Comparison of ENCODE assay signal across 21 cellular contexts in the genomic region with DNA sequence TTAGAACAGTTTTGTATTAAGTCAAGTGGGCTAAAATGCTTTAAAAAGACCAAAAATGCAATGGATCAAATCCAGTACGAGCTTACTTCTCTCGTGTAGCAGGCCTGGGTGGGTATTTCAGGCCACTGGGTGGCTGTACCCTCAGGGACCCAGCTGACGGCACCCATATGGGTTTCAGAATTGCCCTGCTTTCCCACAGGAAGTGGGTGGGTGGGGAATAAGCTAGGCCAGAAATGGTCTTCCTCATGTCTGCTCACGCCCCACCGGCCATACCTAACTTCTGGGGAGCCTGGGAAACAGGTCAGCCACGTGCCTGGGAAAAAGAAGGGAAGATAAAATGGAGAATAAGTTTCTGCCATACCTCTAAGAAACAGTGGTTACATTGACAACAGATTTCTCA. TPM values are rescaled to one million over a fixed set of nuclear protein-coding genes. Genes with fewer than 3 reads are reported as not detected.
DNase-seq lines count a peak whose midpoint lies in the region; ATAC-seq, FAIRE-seq and TF ChIP-seq lines count a peak whose summit lies in the region.
"Had no signal": no experiment of that assay in that cellular context is flagged by ENCODE, and none has a peak within 500 bp of the region (broad histone marks: within the 10 kb centered on the region; RNA-seq: fewer than 3 reads in every experiment).

No MANE protein-coding gene starts in this region.

- no peaks in the 10 kb centered on the region for H3K27me3 ChIP-seq in spleen (replicated peaks in 1 of 7)
- H3K27me3 ChIP-seq: SJSA1 had no signal

- H3K27ac ChIP-seq in spleen: peak overlapping the region in 1 of 8 donors; percentile 21
- H3K27ac ChIP-seq: left ventricle myocardium inferior, SJSA1, skin epidermis had no signal

- peaks cover 29% of the 10 kb centered on the region for H3K4me1 Mint-ChIP-seq in activated CD4-positive, alpha-beta T cell treated with anti-CD3 and anti-CD28 coated beads, Interleukin-2, amount 10 ng/mL, durations not matched to agents 24 days and 14 days
- H3K4me1 Mint-ChIP-seq in activated T-helper 2 cell treated with anti-CD3 and anti-CD28 coated beads, Interferon-gamma antibody, Interleukin-2, Interleukin-4, amounts not matched to agents 10 μg/mL and 5 μg/mL and 100 μg/mL, durations not matched to agents 14 hours and 24 hours and 36 hours (ENCODE audit: low read depth): peaks cover 46% of the 10 kb centered on the region

- H3K27ac Mint-ChIP-seq in activated CD4-positive, alpha-beta T cell treated with anti-CD3 and anti-CD28 coated beads, Interleukin-2, amount 10 ng/mL, durations not matched to agents 24 days and 14 days: peak overlapping the region; percentile 64
- peak overlapping the region; percentile 81 for H3K27ac Mint-ChIP-seq in activated T-helper 2 cell treated with anti-CD3 and anti-CD28 coated beads, Interferon-gamma antibody, Interleukin-2, Interleukin-4, amounts not matched to agents 10 μg/mL and 5 μg/mL and 100 μg/mL, durations not matched to agents 14 hours and 24 hours and 36 hours

- intact Hi-C loops in activated CD4-positive, alpha-beta T cell treated with anti-CD3 and anti-CD28 coated beads, Interleukin-2, amount 10 ng/mL, durations not matched to agents 24 days and 14 days (cut with micrococcal nuclease): loop anchor here (5.0 kb wide), 3 partner anchors 124 to 286 kb away; partner anchors contain the start of genes MYNN and PHC3
- intact Hi-C loops in activated T-helper 2 cell treated with anti-CD3 and anti-CD28 coated beads, Interferon-gamma antibody, Interleukin-2, Interleukin-4, amounts not matched to agents 10 μg/mL and 5 μg/mL and 100 μg/mL, durations not matched to agents 14 hours and 24 hours and 36 hours (cut with micrococcal nuclease): loop anchor here (5.0 kb wide), 1 partner anchor 199 kb away; no protein-coding TSS in a partner anchor
- intact Hi-C loops in spleen (cut with DNase I; ENCODE audit: low total_unique reads): loop anchor here (10.0 kb wide), 1 partner anchor 193 kb away; the partner anchor contains the start of gene LRRC31

- H3K36me3 Mint-ChIP-seq in activated CD4-positive, alpha-beta T cell treated with anti-CD3 and anti-CD28 coated beads, Interleukin-2, amount 10 ng/mL, durations not matched to agents 24 days and 14 days (ENCODE audit: low read depth): no peaks in the 10 kb centered on the region
- peaks cover 3% of the 10 kb centered on the region for H3K36me3 Mint-ChIP-seq in activated T-helper 2 cell treated with anti-CD3 and anti-CD28 coated beads, Interferon-gamma antibody, Interleukin-2, Interleukin-4, amounts not matched to agents 10 μg/mL and 5 μg/mL and 100 μg/mL, durations not matched to agents 14 hours and 24 hours and 36 hours (ENCODE audit: low read depth)

- no peak overlapping the region for H3K4me3 ChIP-seq in spleen
- H3K4me3 ChIP-seq: left ventricle myocardium inferior, SJSA1, skin epidermis had no signal

- no peak for DNase-seq in activated CD4-positive, alpha-beta T cell treated with anti-CD3 and anti-CD28 coated beads, Interleukin-2, amount 10 ng/mL, durations not matched to agents 24 days and 14 days
- no peak for DNase-seq in activated CD4-positive, alpha-beta T cell treated with anti-CD3 and anti-CD28 coated beads, Interleukin-2, amount 50 U/mL, for 48 hours
- no peak for DNase-seq in activated T-helper 2 cell treated with anti-CD3 and anti-CD28 coated beads, Interferon-gamma antibody, Interleukin-2, Interleukin-4, amounts not matched to agents 10 μg/mL and 5 μg/mL and 100 μg/mL, durations not matched to agents 14 hours and 24 hours and 36 hours (ENCODE audit: low spot score)
- DNase-seq in spleen (peak; percentile 70), T-helper 9 cell (no peak), NCI-H128 (lab: John Stamatoyannopoulos, UW; ENCODE audit: unreplicated experiment) (no peak), D721Med (ENCODE audit: insufficient read length, low spot score) (no peak)
- DNase-seq: 8988T; activated effector memory CD4-positive, alpha-beta T cell treated with anti-CD3 and anti-CD28 coated beads, Interleukin-2, amount 50 U/mL, for 16 hours; aorta; C1 segment of cervical spinal cord; foreskin fibroblast; HCEC 1CT; left ventricle myocardium inferior; NCI-H187 treated with DMSO at 0.1 percent for 48 hours; NCI-H510A; stimulated activated naive CD4-positive, alpha-beta T cell had no signal

- H3K4me1 ChIP-seq in spleen: peaks cover 0 to 35% (median 8%) of the 10 kb centered on the region in 6 donors
- H3K4me1 ChIP-seq: left ventricle myocardium inferior, SJSA1 had no signal

- ATAC-seq in HG03196 (IDR thresholded peaks at IDR 0.05; ENCODE audit: unreplicated experiment): peak; percentile 24

- no peaks in the 10 kb centered on the region for H3K9me3 Mint-ChIP-seq in activated CD4-positive, alpha-beta T cell treated with anti-CD3 and anti-CD28 coated beads, Interleukin-2, amount 10 ng/mL, durations not matched to agents 24 days and 14 days
- H3K9me3 Mint-ChIP-seq in activated T-helper 2 cell treated with anti-CD3 and anti-CD28 coated beads, Interferon-gamma antibody, Interleukin-2, Interleukin-4, amounts not matched to agents 10 μg/mL and 5 μg/mL and 100 μg/mL, durations not matched to agents 14 hours and 24 hours and 36 hours: no peaks in the 10 kb centered on the region

- 44 to 57% (median 52%) methylated on average over 6 of the region's 6 CpGs for WGBS in spleen, 5 donors

- no peaks in the 10 kb centered on the region for H3K9me3 ChIP-seq in spleen
- H3K9me3 ChIP-seq: left ventricle myocardium inferior, SJSA1 had no signal

- TF ChIP-seq POLR2A in spleen (IDR thresholded peaks at IDR 0.05): no peak

- FAIRE-seq in D721Med (lab: Jason Lieb, UNC): no peak
- FAIRE-seq: endometrium had no signal

- peaks cover 0 to 12% (median 5%) of the 10 kb centered on the region in 6 donors for H3K36me3 ChIP-seq in spleen
- H3K36me3 ChIP-seq: left ventricle myocardium inferior, SJSA1 had no signal

- TF ChIP-seq CTCF in spleen (IDR thresholded peaks at IDR 0.05 in 8 of 11, conservative IDR thresholded peaks at IDR 0.05 in 3 of 11): no peak
- no peak for TF ChIP-seq CTCF in D721Med (IDR thresholded peaks at IDR 0.05; ENCODE audit: insufficient read depth, missing control alignments)

- H3K27me3 Mint-ChIP-seq in activated CD4-positive, alpha-beta T cell treated with anti-CD3 and anti-CD28 coated beads, Interleukin-2, amount 10 ng/mL, durations not matched to agents 24 days and 14 days: no peaks in the 10 kb centered on the region
- no peaks in the 10 kb centered on the region for H3K27me3 Mint-ChIP-seq in activated T-helper 2 cell treated with anti-CD3 and anti-CD28 coated beads, Interferon-gamma antibody, Interleukin-2, Interleukin-4, amounts not matched to agents 10 μg/mL and 5 μg/mL and 100 μg/mL, durations not matched to agents 14 hours and 24 hours and 36 hours (ENCODE audit: low read depth)

- H3K4me3 Mint-ChIP-seq in activated CD4-positive, alpha-beta T cell treated with anti-CD3 and anti-CD28 coated beads, Interleukin-2, amount 10 ng/mL, durations not matched to agents 24 days and 14 days: no peak overlapping the region
- H3K4me3 Mint-ChIP-seq in activated T-helper 2 cell treated with anti-CD3 and anti-CD28 coated beads, Interferon-gamma antibody, Interleukin-2, Interleukin-4, amounts not matched to agents 10 μg/mL and 5 μg/mL and 100 μg/mL, durations not matched to agents 14 hours and 24 hours and 36 hours (ENCODE audit: low read depth): peak overlapping the region; percentile 61

RNA-seq across cellular contexts. Expression of gene GPR160, which starts 20.3 kb away (rescaled TPM):
- total RNA-seq in activated CD4-positive, alpha-beta T cell treated with anti-CD3 and anti-CD28 coated beads, Interleukin-2, amount 10 ng/mL, durations not matched to agents 24 days and 14 days: 3.4 and 3.6 TPM in 2 replicates
- total RNA-seq in activated T-helper 2 cell treated with anti-CD3 and anti-CD28 coated beads, Interferon-gamma antibody, Interleukin-2, Interleukin-4, amounts not matched to agents 10 μg/mL and 5 μg/mL and 100 μg/mL, durations not matched to agents 14 hours and 24 hours and 36 hours: 7.7 and 9.6 TPM in 2 replicates
- 10 to 100 TPM; 21.2 to 52.2 (median 28.7) TPM for total RNA-seq in spleen
- 10 to 100 TPM; 17.1 to 21.9 (median 17.6) TPM for polyA plus RNA-seq in spleen
